25 cellular contexts compared by ENCODE assay signal in genomic region chrX:23964177-23964576, GRCh38. TPM values are rescaled to one million over a fixed set of nuclear protein-coding genes. Genes with fewer than 3 reads are reported as not detected.
"Had no signal": no experiment of that assay in that cellular context is flagged by ENCODE, and none has a peak within 500 bp of the region (broad histone marks: within the 10 kb centered on the region; RNA-seq: fewer than 3 reads in every experiment).

No MANE protein-coding gene starts in this region.

- H3K27me3 ChIP-seq: ascending aorta, cardiac muscle cell had no signal

- H3K27me3 Mint-ChIP-seq: activated CD8-positive, alpha-beta memory T cell treated with anti-CD3 and anti-CD28 coated beads, Interleukin-2, amount 10 ng/mL, durations not matched to agents 7 days and 5 days; activated naive CD8-positive, alpha-beta T cell treated with anti-CD3 and anti-CD28 coated beads, Interleukin-2, amount 50 U/mL, for 24 hours had no signal

- H3K36me3 Mint-ChIP-seq: activated CD8-positive, alpha-beta memory T cell treated with anti-CD3 and anti-CD28 coated beads, Interleukin-2, amount 10 ng/mL, durations not matched to agents 7 days and 5 days; activated naive CD4-positive, alpha-beta T cell treated with anti-CD3 and anti-CD28 coated beads, Interleukin-2, amount 50 U/mL, for 72 hours; brain; WTC11 had no signal

- H3K27ac Mint-ChIP-seq: activated CD8-positive, alpha-beta memory T cell treated with anti-CD3 and anti-CD28 coated beads, Interleukin-2, amount 10 ng/mL, durations not matched to agents 7 days and 5 days; activated naive CD4-positive, alpha-beta T cell treated with anti-CD3 and anti-CD28 coated beads, Interleukin-2, amount 50 U/mL, for 72 hours; activated naive CD8-positive, alpha-beta T cell treated with anti-CD3 and anti-CD28 coated beads, Interleukin-2, amount 50 U/mL, for 24 hours; activated T-cell treated with anti-CD3 and anti-CD28 coated beads, Interleukin-2, amount 50 U/mL, for 24 hours; activated T-helper 1 cell treated with anti-CD3 and anti-CD28 coated beads, Interleukin-12 subunit alpha, Interleukin-12 subunit beta, Interleukin-2, Interleukin-4 antibody, amounts not matched to agents 30 ng/mL and 10 ng/mL and 1 ng/mL, durations not matched to agents 14 hours and 24 hours and 36 hours; T-helper 1 cell treated with Interleukin-12 subunit alpha and Interleukin-12 subunit beta and Interleukin-4 antibody, amounts not matched to agents 30 μg/mL and 1 μg/mL, for 36 hours; WTC11 had no signal

- H2AFZ ChIP-seq: PC-9 had no signal

- H3K9me3 Mint-ChIP-seq: activated naive CD4-positive, alpha-beta T cell treated with anti-CD3 and anti-CD28 coated beads, Interleukin-2, amount 50 U/mL, for 72 hours; activated naive CD8-positive, alpha-beta T cell treated with anti-CD3 and anti-CD28 coated beads, Interleukin-2, amount 50 U/mL, for 24 hours; activated T-cell treated with anti-CD3 and anti-CD28 coated beads, Interleukin-2, amount 50 U/mL, for 24 hours; activated T-helper 1 cell treated with anti-CD3 and anti-CD28 coated beads, Interleukin-12 subunit alpha, Interleukin-12 subunit beta, Interleukin-2, Interleukin-4 antibody, amounts not matched to agents 30 ng/mL and 10 ng/mL and 1 ng/mL, durations not matched to agents 14 hours and 24 hours and 36 hours; T-helper 1 cell treated with Interleukin-12 subunit alpha and Interleukin-12 subunit beta and Interleukin-4 antibody, amounts not matched to agents 30 μg/mL and 1 μg/mL, for 36 hours; WTC11 had no signal

- H3K4me1 ChIP-seq: ascending aorta had no signal

- DNase-seq: activated CD4-positive, alpha-beta T cell treated with anti-CD3 and anti-CD28 coated beads for 48 hours; activated CD4-positive, alpha-beta T cell treated with anti-CD3 and anti-CD28 coated beads, Interleukin-2, amount 50 U/mL, for 48 hours; activated CD4-positive, CD25-positive, alpha-beta regulatory T cell treated with anti-CD3 and anti-CD28 coated beads, Interleukin-2, amount 50 U/mL, for 72 hours; activated CD8-positive, alpha-beta memory T cell treated with anti-CD3 and anti-CD28 coated beads, Interleukin-2, amount 10 ng/mL, durations not matched to agents 7 days and 5 days; activated effector memory CD4-positive, alpha-beta T cell treated with Interleukin-2 at 50 U/mL for 16 hours; activated naive CD4-positive, alpha-beta T cell; activated naive CD8-positive, alpha-beta T cell treated with anti-CD3 and anti-CD28 coated beads, Interleukin-2, amount 50 U/mL, for 24 hours; activated T-cell treated with anti-CD3 and anti-CD28 coated beads, Interleukin-2, amount 50 U/mL, for 24 hours; amniotic stem cell; Kasumi-1; KBM-7; NCI-H1048; NCI-H146; NCI-H187 treated with DMSO at 0.1 percent for 48 hours; NCI-H2171; NCI-H526 treated with DMSO at 0.1 percent for 48 hours; PC-9; SHP77 treated with DMSO at 0.1 percent for 48 hours had no signal

- H3K36me3 ChIP-seq: ascending aorta, cardiac muscle cell had no signal

- H3K27ac ChIP-seq: ascending aorta, cardiac muscle cell, PC-9 had no signal

- H3K4me3 ChIP-seq: ascending aorta, cardiac muscle cell, PC-9 had no signal

- H3K4me2 ChIP-seq: PC-9 had no signal

- ATAC-seq: activated CD8-positive, alpha-beta memory T cell treated with anti-CD3 and anti-CD28 coated beads, Interleukin-2, amount 10 ng/mL, durations not matched to agents 7 days and 5 days; activated naive CD4-positive, alpha-beta T cell treated with anti-CD3 and anti-CD28 coated beads, Interleukin-2, amount 50 U/mL, for 72 hours; activated naive CD8-positive, alpha-beta T cell treated with anti-CD3 and anti-CD28 coated beads, Interleukin-2, amount 50 U/mL, for 24 hours; WTC11 had no signal

- H3K4me3 Mint-ChIP-seq: activated CD8-positive, alpha-beta memory T cell treated with anti-CD3 and anti-CD28 coated beads, Interleukin-2, amount 10 ng/mL, durations not matched to agents 7 days and 5 days; activated naive CD8-positive, alpha-beta T cell treated with anti-CD3 and anti-CD28 coated beads, Interleukin-2, amount 50 U/mL, for 24 hours; activated T-cell treated with anti-CD3 and anti-CD28 coated beads, Interleukin-2, amount 50 U/mL, for 24 hours; activated T-helper 1 cell treated with anti-CD3 and anti-CD28 coated beads, Interleukin-12 subunit alpha, Interleukin-12 subunit beta, Interleukin-2, Interleukin-4 antibody, amounts not matched to agents 30 ng/mL and 10 ng/mL and 1 ng/mL, durations not matched to agents 14 hours and 24 hours and 36 hours; brain; T-helper 1 cell treated with Interleukin-12 subunit alpha and Interleukin-12 subunit beta and Interleukin-4 antibody, amounts not matched to agents 30 μg/mL and 1 μg/mL, for 36 hours; WTC11 had no signal

- H3K9me3 ChIP-seq: ascending aorta had no signal

RNA-seq across cellular contexts. Expression of gene CXorf58, which starts 56.4 kb away (rescaled TPM):
- total RNA-seq: activated T-helper 1 cell treated with anti-CD3 and anti-CD28 coated beads, Interleukin-12 subunit alpha, Interleukin-12 subunit beta, Interleukin-2, Interleukin-4 antibody, amounts not matched to agents 30 ng/mL and 10 ng/mL and 1 ng/mL, durations not matched to agents 14 hours and 24 hours and 36 hours; ascending aorta; WTC11 had no signal

RNA-seq across cellular contexts. Expression of gene APOO, which starts 56.4 kb away (rescaled TPM):
- total RNA-seq: ascending aorta had no signal
